ENCODE assay signal across 1 cellular context in genomic region chr14:67541448-67542387, GRCh38.
TF ChIP-seq lines count a peak whose summit lies in the region.

No MANE protein-coding gene starts in this region.

TF ChIP-seq in H1, 55 proteins besides CTCF, POLR2A, EP300 and RAD21 (continued from another document):
- peak; percentile 82 for TF ChIP-seq YY1 (IDR thresholded peaks at IDR 0.05; ENCODE audit: low read depth, low read length)
- TF ChIP-seq SP4 (IDR thresholded peaks at IDR 0.05; ENCODE audit: low read length): no peak
- no peak for TF ChIP-seq FOSL1 (IDR thresholded peaks at IDR 0.05; ENCODE audit: insufficient read depth, low read depth, low read length)
- TF ChIP-seq TBP (IDR thresholded peaks at IDR 0.05; ENCODE audit: low read depth, low read length): peak; percentile 77
- TF ChIP-seq SIN3A (conservative IDR thresholded peaks at IDR 0.05 in 1 of 2, IDR thresholded peaks at IDR 0.05 in 1 of 2; ENCODE audit: low read depth in 1 of 2, low read length in 2 of 2): peak; percentile 15 to 16; a peak in 1 of 4 replicates
- peak; percentile 89 for TF ChIP-seq ASH2L (IDR thresholded peaks at IDR 0.05; ENCODE audit: low read length)
- TF ChIP-seq GABPA (IDR thresholded peaks at IDR 0.05; ENCODE audit: borderline replicate concordance, insufficient read depth, low read length): 0 out of 2 replicates have a peak, but pooled peaks have one; percentile 63
- peak; percentile 75 for TF ChIP-seq TAF1 (IDR thresholded peaks at IDR 0.05; ENCODE audit: low read depth, low read length)
